1 cellular context compared by ENCODE assay signal in genomic region chr6:51976374-51976773, GRCh38.
TF ChIP-seq lines count a peak whose summit lies in the region.

No MANE protein-coding gene starts in this region.

TF ChIP-seq in IMR-90, 13 proteins besides CTCF, POLR2A, EP300 and RAD21 (continued from another document):
- TF ChIP-seq USF2 (IDR thresholded peaks at IDR 0.05; ENCODE audit: low read depth, low read length) (no peak), RCOR1 (IDR thresholded peaks at IDR 0.05; ENCODE audit: insufficient replicate concordance, low read length) (no peak), MXI1 (IDR thresholded peaks at IDR 0.05; ENCODE audit: borderline replicate concordance, low read depth, low read length) (no peak), MAFK (IDR thresholded peaks at IDR 0.05; ENCODE audit: low read depth, low read length) (no peak), BHLHE40 (IDR thresholded peaks at IDR 0.05; ENCODE audit: low read depth, low read length) (no peak), FOS (IDR thresholded peaks at IDR 0.05; ENCODE audit: low read depth, low read length) (no peak)
TF ChIP-seq in IMR-90: peak in this region for 1.
